In genomic region chr6:142867355-142867801, GRCh38 we compare ENCODE assay signal across 14 cellular contexts.
DNase-seq lines count a peak whose midpoint lies in the region; ATAC-seq and TF ChIP-seq lines count a peak whose summit lies in the region.
"Had no signal": no experiment of that assay in that cellular context is flagged by ENCODE, and none has a peak within 500 bp of the region (broad histone marks: within the 10 kb centered on the region; RNA-seq: fewer than 3 reads in every experiment).

No MANE protein-coding gene starts in this region.

- no peak for TF ChIP-seq CTCF in activated CD8-positive, alpha-beta T cell treated with anti-CD3 and anti-CD28 coated beads for 36 hours (IDR thresholded peaks at IDR 0.05)
- TF ChIP-seq CTCF in spleen (IDR thresholded peaks at IDR 0.05 in 8 of 11, conservative IDR thresholded peaks at IDR 0.05 in 3 of 11) (no peak), nephron progenitor cell (IDR thresholded peaks at IDR 0.05) (no peak)

- no peaks in the 10 kb centered on the region for H3K27me3 ChIP-seq in spleen (replicated peaks in 1 of 7)
- H3K27me3 ChIP-seq: upper lobe of left lung had no signal

- no peak for TF ChIP-seq POLR2A in spleen (IDR thresholded peaks at IDR 0.05)

- H3K36me3 Mint-ChIP-seq in activated CD8-positive, alpha-beta T cell treated with anti-CD3 and anti-CD28 coated beads for 36 hours (ENCODE audit: low read depth): peaks cover 22% of the 10 kb centered on the region
- H3K36me3 Mint-ChIP-seq in activated CD8-positive, alpha-beta T cell treated with anti-CD3 and anti-CD28 coated beads, Interleukin-2, amount 10 ng/mL, durations not matched to agents 7 days and 5 days (ENCODE audit: low read depth): peaks cover 7% of the 10 kb centered on the region
- peaks cover 7% of the 10 kb centered on the region for H3K36me3 Mint-ChIP-seq in T-cell
- no peaks in the 10 kb centered on the region for H3K36me3 Mint-ChIP-seq in nephron progenitor cell (ENCODE audit: low read depth)

- no peaks in the 10 kb centered on the region for H3K36me3 ChIP-seq in spleen
- H3K36me3 ChIP-seq: upper lobe of left lung had no signal

- no peaks in the 10 kb centered on the region for H3K9me3 ChIP-seq in spleen
- H3K9me3 ChIP-seq: upper lobe of left lung had no signal

- peaks cover 27 to 89% (median 52%) of the 10 kb centered on the region in 6 donors for H3K4me1 ChIP-seq in spleen

- WGBS in spleen, 5 donors: 34 to 45% (median 40%) methylated on average over 4 of the region's 4 CpGs

- POLR2A ChIA-PET in activated CD8-positive, alpha-beta T cell treated with anti-CD3 and anti-CD28 coated beads for 36 hours (lab: Charles Lee): interaction anchor here (1.3 to 1.7 kb wide), 3 partner anchors 10 to 49 kb away, joined by 3 to 7 read pairs (median 5); no protein-coding TSS in a partner anchor
- POLR2A ChIA-PET in activated CD8-positive, alpha-beta T cell treated with anti-CD3 and anti-CD28 coated beads, Interleukin-2, amount 10 ng/mL, durations not matched to agents 7 days and 5 days (lab: Charles Lee): interaction anchor here (1.1 kb wide), 1 partner anchor 18 kb away, joined by 3 read pairs; no protein-coding TSS in a partner anchor
- POLR2A ChIA-PET in T-cell (lab: Charles Lee): interaction anchor here (1.2 to 1.8 kb wide), 3 partner anchors 9 to 16 kb away, joined by 3 to 5 read pairs (median 3); no protein-coding TSS in a partner anchor

- CTCF ChIA-PET in activated CD8-positive, alpha-beta T cell treated with anti-CD3 and anti-CD28 coated beads for 36 hours (lab: Charles Lee): interaction anchor here (1.0 to 1.4 kb wide), 4 partner anchors 8 to 19 kb away, joined by 3 to 4 read pairs (median 4); no protein-coding TSS in a partner anchor
- CTCF ChIA-PET in activated CD8-positive, alpha-beta T cell treated with anti-CD3 and anti-CD28 coated beads, Interleukin-2, amount 10 ng/mL, durations not matched to agents 7 days and 5 days (lab: Charles Lee): interaction anchor here (0.7 to 1.8 kb wide), 3 partner anchors 10 to 559 kb away, joined by 3 to 6 read pairs (median 4); no protein-coding TSS in a partner anchor
- CTCF ChIA-PET in T-cell (lab: Charles Lee): interaction anchor here in 1 of 2 donors (0.7 kb wide), 1 partner anchor 15 kb away, joined by 3 read pairs; no protein-coding TSS in a partner anchor

- no peak overlapping the region for H3K4me3 Mint-ChIP-seq in activated CD8-positive, alpha-beta T cell treated with anti-CD3 and anti-CD28 coated beads for 36 hours
- H3K4me3 Mint-ChIP-seq in activated CD8-positive, alpha-beta T cell treated with anti-CD3 and anti-CD28 coated beads, Interleukin-2, amount 10 ng/mL, durations not matched to agents 7 days and 5 days: no peak overlapping the region
- H3K4me3 Mint-ChIP-seq in T-cell: peak overlapping the region; percentile 17 to 66 (median 65)
- H3K4me3 Mint-ChIP-seq in nephron progenitor cell: no peak overlapping the region

- H3K9me3 Mint-ChIP-seq in activated CD8-positive, alpha-beta T cell treated with anti-CD3 and anti-CD28 coated beads for 36 hours: no peaks in the 10 kb centered on the region
- no peaks in the 10 kb centered on the region for H3K9me3 Mint-ChIP-seq in activated CD8-positive, alpha-beta T cell treated with anti-CD3 and anti-CD28 coated beads, Interleukin-2, amount 10 ng/mL, durations not matched to agents 7 days and 5 days (ENCODE audit: insufficient read depth)
- H3K9me3 Mint-ChIP-seq in T-cell (no peaks in the 10 kb centered on the region), nephron progenitor cell (no peaks in the 10 kb centered on the region)

- peak overlapping the region; percentile 4 to 61 (median 45) for H3K27ac ChIP-seq in spleen
- H3K27ac ChIP-seq: VCaP had no signal

- H3K27me3 Mint-ChIP-seq in activated CD8-positive, alpha-beta T cell treated with anti-CD3 and anti-CD28 coated beads for 36 hours: no peaks in the 10 kb centered on the region
- no peaks in the 10 kb centered on the region for H3K27me3 Mint-ChIP-seq in activated CD8-positive, alpha-beta T cell treated with anti-CD3 and anti-CD28 coated beads, Interleukin-2, amount 10 ng/mL, durations not matched to agents 7 days and 5 days (ENCODE audit: low read depth)
- H3K27me3 Mint-ChIP-seq in T-cell (no peaks in the 10 kb centered on the region), nephron progenitor cell (ENCODE audit: low read depth, poor library complexity) (no peaks in the 10 kb centered on the region)

- peak overlapping the region; percentile 28 for H3K27ac Mint-ChIP-seq in activated CD8-positive, alpha-beta T cell treated with anti-CD3 and anti-CD28 coated beads for 36 hours
- no peak overlapping the region for H3K27ac Mint-ChIP-seq in activated CD8-positive, alpha-beta T cell treated with anti-CD3 and anti-CD28 coated beads, Interleukin-2, amount 10 ng/mL, durations not matched to agents 7 days and 5 days
- peak overlapping the region; percentile 72 to 77 for H3K27ac Mint-ChIP-seq in T-cell
- no peak overlapping the region for H3K27ac Mint-ChIP-seq in nephron progenitor cell

- peak overlapping the region in 3 of 8 donors; percentile 0 to 36 (median 0) for H3K4me3 ChIP-seq in spleen
- H3K4me3 ChIP-seq: upper lobe of left lung had no signal

- no peak for ATAC-seq in activated CD8-positive, alpha-beta T cell treated with anti-CD3 and anti-CD28 coated beads for 36 hours
- ATAC-seq in activated CD8-positive, alpha-beta T cell treated with anti-CD3 and anti-CD28 coated beads, Interleukin-2, amount 10 ng/mL, durations not matched to agents 7 days and 5 days: no peak
- ATAC-seq in T-cell (replicated peaks in 1 of 4): no peak

- H3K4me1 Mint-ChIP-seq in activated CD8-positive, alpha-beta T cell treated with anti-CD3 and anti-CD28 coated beads for 36 hours (ENCODE audit: low read depth): peaks cover 80% of the 10 kb centered on the region
- peaks cover 52% of the 10 kb centered on the region for H3K4me1 Mint-ChIP-seq in activated CD8-positive, alpha-beta T cell treated with anti-CD3 and anti-CD28 coated beads, Interleukin-2, amount 10 ng/mL, durations not matched to agents 7 days and 5 days (ENCODE audit: low read depth)
- H3K4me1 Mint-ChIP-seq in T-cell: peaks cover 81 to 87% (median 82%) of the 10 kb centered on the region in 3 donors
- H3K4me1 Mint-ChIP-seq in nephron progenitor cell: peaks cover 59% of the 10 kb centered on the region

- DNase-seq in activated CD8-positive, alpha-beta T cell treated with anti-CD3 and anti-CD28 coated beads for 36 hours: no peak
- no peak for DNase-seq in activated CD8-positive, alpha-beta T cell treated with anti-CD3 and anti-CD28 coated beads, Interleukin-2, amount 10 ng/mL, durations not matched to agents 7 days and 5 days
- DNase-seq in T-cell: no peak
- peak; percentile 21 for DNase-seq in fibroblast of the conjunctiva (ENCODE audit: low read depth)
- DNase-seq in spleen: no peak
- no peak for DNase-seq in amygdala (lab: John Stamatoyannopoulos, UW)
- DNase-seq in DMS53 treated with DMSO at 0.1 percent for 48 hours (lab: John Stamatoyannopoulos, UW; ENCODE audit: unreplicated experiment): no peak
- DNase-seq in nephron progenitor cell: no peak
- DNase-seq: central memory CD4-positive, alpha-beta T cell; H7; NCI-H1436; NCI-H526 treated with DMSO at 0.1 percent for 48 hours; upper lobe of left lung had no signal

- intact Hi-C loops in activated CD8-positive, alpha-beta T cell treated with anti-CD3 and anti-CD28 coated beads for 36 hours (cut with micrococcal nuclease): no loop called here
- intact Hi-C loops in spleen (cut with DNase I; ENCODE audit: low total_unique reads): no loop called here

Comparison
In these comparisons a context has a peak if more than half of its experiments do, and no peak if none do; other contexts are left out.
1. H3K27ac Mint-ChIP-seq: peak in activated CD8-positive, alpha-beta T cell treated with anti-CD3 and anti-CD28 coated beads for 36 hours (single experiment) and T-cell (2 of 2); none in activated CD8-positive, alpha-beta T cell treated with anti-CD3 and anti-CD28 coated beads, Interleukin-2, amount 10 ng/mL, durations not matched to agents 7 days and 5 days (single experiment) and nephron progenitor cell (single experiment).
2. H3K4me3 Mint-ChIP-seq: peak in T-cell (3 of 3); none in activated CD8-positive, alpha-beta T cell treated with anti-CD3 and anti-CD28 coated beads for 36 hours (single experiment), activated CD8-positive, alpha-beta T cell treated with anti-CD3 and anti-CD28 coated beads, Interleukin-2, amount 10 ng/mL, durations not matched to agents 7 days and 5 days (single experiment) and nephron progenitor cell (single experiment).